ENCODE assay signal across 25 cellular contexts in genomic region chr11:121564948-121565684, GRCh38.
DNase-seq lines count a peak whose midpoint lies in the region; ATAC-seq, FAIRE-seq and TF ChIP-seq lines count a peak whose summit lies in the region.
"Had no signal": no experiment of that assay in that cellular context is flagged by ENCODE, and none has a peak within 500 bp of the region (broad histone marks: within the 10 kb centered on the region; RNA-seq: fewer than 3 reads in every experiment).

No MANE protein-coding gene starts in this region.

- no peaks in the 10 kb centered on the region for H3K9me3 ChIP-seq in CD8-positive, alpha-beta T cell (ENCODE audit: low read length)
- H3K9me3 ChIP-seq: gastrocnemius medialis, left ventricle myocardium inferior, Peyer's patch, sigmoid colon had no signal

- POLR2A ChIA-PET in CD8-positive, alpha-beta T cell (lab: Charles Lee) = no interaction called here
- POLR2A ChIA-PET in activated CD4-positive, alpha-beta T cell treated with anti-CD3 and anti-CD28 coated beads for 36 hours (lab: Charles Lee) = no interaction called here

- H3K4me1 Mint-ChIP-seq in CD8-positive, alpha-beta T cell (ENCODE audit: low read depth) = peaks cover 32% of the 10 kb centered on the region
- peaks cover 30 to 62% of the 10 kb centered on the region in 2 donors for H3K4me1 Mint-ChIP-seq in immature natural killer cell
- H3K4me1 Mint-ChIP-seq in activated CD4-positive, alpha-beta T cell treated with anti-CD3 and anti-CD28 coated beads for 36 hours = peaks cover 35% of the 10 kb centered on the region

- no peaks in the 10 kb centered on the region for H3K9me3 Mint-ChIP-seq in CD8-positive, alpha-beta T cell
- no peaks in the 10 kb centered on the region for H3K9me3 Mint-ChIP-seq in immature natural killer cell
- H3K9me3 Mint-ChIP-seq in activated CD4-positive, alpha-beta T cell treated with anti-CD3 and anti-CD28 coated beads for 36 hours (ENCODE audit: low read depth) = no peaks in the 10 kb centered on the region
- H3K9me3 Mint-ChIP-seq: activated B cell treated with CpG ODN at 0.5 μM for 24 hours; activated naive CD8-positive, alpha-beta T cell treated with anti-CD3 and anti-CD28 coated beads, Interleukin-2, amount 10 ng/mL, durations not matched to agents 7 days and 5 days had no signal

- FAIRE-seq in GM12891 (lab: Jason Lieb, UNC) = peak; percentile 41
- FAIRE-seq: astrocyte, D721Med, HTR-8/SVneo had no signal

- no peaks in the 10 kb centered on the region for H3K27me3 ChIP-seq in CD8-positive, alpha-beta T cell (ENCODE audit: insufficient read depth, low read length)
- H3K27me3 ChIP-seq: gastrocnemius medialis, Peyer's patch, sigmoid colon had no signal

- intact Hi-C loops in CD8-positive, alpha-beta T cell (cut with DNase I, micrococcal nuclease) = no loop called here
- intact Hi-C loops in activated CD4-positive, alpha-beta T cell treated with anti-CD3 and anti-CD28 coated beads for 36 hours (cut with DNase I, micrococcal nuclease) = no loop called here

- no peak overlapping the region for H3K4me3 Mint-ChIP-seq in CD8-positive, alpha-beta T cell
- H3K4me3 Mint-ChIP-seq in immature natural killer cell = no peak overlapping the region
- no peak overlapping the region for H3K4me3 Mint-ChIP-seq in activated CD4-positive, alpha-beta T cell treated with anti-CD3 and anti-CD28 coated beads for 36 hours
- H3K4me3 Mint-ChIP-seq: activated B cell treated with CpG ODN at 0.5 μM for 24 hours; activated naive CD8-positive, alpha-beta T cell treated with anti-CD3 and anti-CD28 coated beads, Interleukin-2, amount 10 ng/mL, durations not matched to agents 7 days and 5 days had no signal

- H3K36me3 ChIP-seq in CD8-positive, alpha-beta T cell (ENCODE audit: insufficient read depth, low read length) = peaks cover 50% of the 10 kb centered on the region
- H3K36me3 ChIP-seq: gastrocnemius medialis, left ventricle myocardium inferior had no signal

- CTCF ChIA-PET in CD8-positive, alpha-beta T cell (lab: Charles Lee) = interaction anchor here (1.5 to 1.7 kb wide), 2 partner anchors 81 to 245 kb away, joined by 3 to 4 read pairs; no protein-coding TSS in a partner anchor
- CTCF ChIA-PET in activated CD4-positive, alpha-beta T cell treated with anti-CD3 and anti-CD28 coated beads for 36 hours (lab: Charles Lee) = no interaction called here

- no peak overlapping the region for H3K27ac ChIP-seq in CD8-positive, alpha-beta T cell (ENCODE audit: low read depth, low read length)
- H3K27ac ChIP-seq: gastrocnemius medialis, left ventricle myocardium inferior, Peyer's patch, sigmoid colon had no signal

- DNase-seq in CD8-positive, alpha-beta T cell = no peak
- no peak for DNase-seq in GM12891 (ENCODE audit: insufficient read length, low spot score)
- DNase-seq in NCI-H524 treated with DMSO at 0.1 percent for 48 hours (lab: John Stamatoyannopoulos, UW) = peak; percentile 29
- DNase-seq in immature natural killer cell = no peak
- DNase-seq in activated CD4-positive, alpha-beta T cell treated with anti-CD3 and anti-CD28 coated beads for 36 hours = no peak
- no peak for DNase-seq in cerebellar nuclear complex (lab: John Stamatoyannopoulos, UW)
- DNase-seq: activated B cell treated with CpG ODN at 0.5 μM for 24 hours; activated naive CD8-positive, alpha-beta T cell treated with anti-CD3 and anti-CD28 coated beads, Interleukin-2, amount 10 ng/mL, durations not matched to agents 7 days and 5 days; dermis blood vessel endothelial cell; gastrocnemius medialis; HCEC 1CT; KG1; left ventricle myocardium inferior; Peyer's patch; SIG-M5; sigmoid colon; stimulated activated CD4-positive, alpha-beta T cell treated with anti-CD3 and anti-CD28 coated beads, Interleukin-15, amount 100 ng/mL, for 24 hours; stimulated activated naive CD4-positive, alpha-beta T cell; SW 1271; T1000 had no signal

- peak overlapping the region; percentile 4 for H3K27ac Mint-ChIP-seq in CD8-positive, alpha-beta T cell
- H3K27ac Mint-ChIP-seq in immature natural killer cell = peak overlapping the region; percentile 14 to 57 (median 32)
- no peak overlapping the region for H3K27ac Mint-ChIP-seq in activated CD4-positive, alpha-beta T cell treated with anti-CD3 and anti-CD28 coated beads for 36 hours
- H3K27ac Mint-ChIP-seq: activated B cell treated with CpG ODN at 0.5 μM for 24 hours; activated naive CD8-positive, alpha-beta T cell treated with anti-CD3 and anti-CD28 coated beads, Interleukin-2, amount 10 ng/mL, durations not matched to agents 7 days and 5 days had no signal

- H3K4me3 ChIP-seq in CD8-positive, alpha-beta T cell (ENCODE audit: low read depth, low read length) = no peak overlapping the region
- H3K4me3 ChIP-seq: gastrocnemius medialis, left ventricle myocardium inferior, Peyer's patch, sigmoid colon had no signal

- no peak for TF ChIP-seq CTCF in CD8-positive, alpha-beta T cell (IDR thresholded peaks at IDR 0.05)

- no peaks in the 10 kb centered on the region for H3K27me3 Mint-ChIP-seq in CD8-positive, alpha-beta T cell (ENCODE audit: low read depth)
- peaks cover 1 to 4% (median 3%) of the 10 kb centered on the region in 3 donors for H3K27me3 Mint-ChIP-seq in immature natural killer cell (ENCODE audit: low read depth in 3 of 3)
- no peaks in the 10 kb centered on the region for H3K27me3 Mint-ChIP-seq in activated CD4-positive, alpha-beta T cell treated with anti-CD3 and anti-CD28 coated beads for 36 hours
- H3K27me3 Mint-ChIP-seq: activated B cell treated with CpG ODN at 0.5 μM for 24 hours; activated naive CD8-positive, alpha-beta T cell treated with anti-CD3 and anti-CD28 coated beads, Interleukin-2, amount 10 ng/mL, durations not matched to agents 7 days and 5 days had no signal

- no peaks in the 10 kb centered on the region for H3K4me1 ChIP-seq in CD8-positive, alpha-beta T cell (ENCODE audit: insufficient read depth, low read length)
- H3K4me1 ChIP-seq: gastrocnemius medialis, sigmoid colon had no signal

- ATAC-seq in CD8-positive, alpha-beta T cell = no peak
- no peak for ATAC-seq in HG03457 (IDR thresholded peaks at IDR 0.05; ENCODE audit: unreplicated experiment)
- no peak for ATAC-seq in activated CD4-positive, alpha-beta T cell treated with anti-CD3 and anti-CD28 coated beads for 36 hours
- ATAC-seq in GM21723 (IDR thresholded peaks at IDR 0.05; ENCODE audit: unreplicated experiment) = no peak
- ATAC-seq: gastrocnemius medialis had no signal

- H3K36me3 Mint-ChIP-seq in CD8-positive, alpha-beta T cell = peaks cover 92% of the 10 kb centered on the region
- H3K36me3 Mint-ChIP-seq in immature natural killer cell = peaks cover 18 to 56% (median 23%) of the 10 kb centered on the region in 3 donors
- H3K36me3 Mint-ChIP-seq in activated CD4-positive, alpha-beta T cell treated with anti-CD3 and anti-CD28 coated beads for 36 hours (ENCODE audit: low read depth) = peaks cover 38% of the 10 kb centered on the region

- no peak for TF ChIP-seq POLR2A in GM12891 (IDR thresholded peaks at IDR 0.05; ENCODE audit: low read depth, low read length)

TF ChIP-seq in GM12891, 5 proteins besides CTCF, POLR2A, EP300 and RAD21:
- TF ChIP-seq POLR2AphosphoS5 (IDR thresholded peaks at IDR 0.05; ENCODE audit: low read depth, low read length) (no peak), PAX5 (IDR thresholded peaks at IDR 0.05; ENCODE audit: insufficient read depth, low read length, severe bottlenecking) (no peak), TAF1 (IDR thresholded peaks at IDR 0.05; ENCODE audit: low read depth, low read length) (no peak), SPI1 (IDR thresholded peaks at IDR 0.05; ENCODE audit: low read depth, low read length) (no peak), POU2F2 (IDR thresholded peaks at IDR 0.05; ENCODE audit: low read depth, low read length) (no peak)
